Comparison of ENCODE assay signal across 24 cellular contexts in genomic region chr10:5091196-5091595, GRCh38.
"Had no signal": no experiment of that assay in that cellular context is flagged by ENCODE, and none has a peak within 500 bp of the region (broad histone marks: within the 10 kb centered on the region; RNA-seq: fewer than 3 reads in every experiment).

No MANE protein-coding gene starts in this region.

- H3K27me3 Mint-ChIP-seq: progenitor cell of endocrine pancreas had no signal

- H3K9me3 Mint-ChIP-seq: natural killer cell treated with Interleukin-12 subunit alpha and Interleukin-12 subunit beta and Interleukin-15 and Interleukin-18, amount 100 ng/mL, for 72 hours had no signal

- H3K27ac Mint-ChIP-seq: memory B cell; naive thymus-derived CD4-positive, alpha-beta T cell; natural killer cell treated with Interleukin-12 subunit alpha and Interleukin-12 subunit beta and Interleukin-15 and Interleukin-18, amount 100 ng/mL, for 72 hours; progenitor cell of endocrine pancreas; stimulated activated naive B cell treated with anti-CD40 and anti-IgM and Interleukin-4, amounts not matched to agents 10 μg/mL and 1 μg/mL and 100 μg/mL, for 72 hours had no signal

- H3K27ac ChIP-seq: left ventricle myocardium inferior, ovary, right atrium auricular region, right lobe of liver, stomach, testis, thyroid gland, transverse colon, upper lobe of left lung, vagina had no signal

- H3K4me1 Mint-ChIP-seq: memory B cell had no signal

- H3K36me3 Mint-ChIP-seq: memory B cell had no signal

- H3K4me3 ChIP-seq: left ventricle myocardium inferior, lung, mucosa of descending colon, ovary, right atrium auricular region, right lobe of liver, smooth muscle cell, stomach, testis, thyroid gland, transverse colon, upper lobe of left lung, vagina had no signal

- DNase-seq: islet precursor cell; left ventricle myocardium inferior; midbrain; mucosa of descending colon; naive thymus-derived CD4-positive, alpha-beta T cell; ovary; right lobe of liver; stimulated activated CD4-positive, alpha-beta T cell treated with anti-CD3 and anti-CD28 coated beads, Interleukin-15, amount 100 ng/mL, for 24 hours; stimulated activated CD4-positive, alpha-beta T cell treated with anti-CD3 and anti-CD28 coated beads, Interleukin-2, amount 100 ng/mL, for 24 hours; stimulated activated CD4-positive, alpha-beta T cell treated with anti-CD3 and anti-CD28 coated beads, Interleukin-4, amount 100 ng/mL, for 1 hour; stimulated activated naive B cell treated with anti-CD40 and anti-IgM and Interleukin-4, amounts not matched to agents 10 μg/mL and 1 μg/mL and 100 μg/mL, for 72 hours; stimulated activated naive CD8-positive, alpha-beta T cell treated with anti-CD3 and anti-CD28 coated beads, Interleukin-15, Interleukin-2, amounts not matched to agents 100 U/mL and 50 U/mL, for 24 hours; stomach; testis; thyroid gland; transverse colon; upper lobe of left lung had no signal

- H3K4me3 Mint-ChIP-seq: memory B cell; naive thymus-derived CD4-positive, alpha-beta T cell; natural killer cell treated with Interleukin-12 subunit alpha and Interleukin-12 subunit beta and Interleukin-15 and Interleukin-18, amount 100 ng/mL, for 72 hours; stimulated activated naive B cell treated with anti-CD40 and anti-IgM and Interleukin-4, amounts not matched to agents 10 μg/mL and 1 μg/mL and 100 μg/mL, for 72 hours had no signal
